Comparison of ENCODE assay signal across 10 cellular contexts in the genomic region with DNA sequence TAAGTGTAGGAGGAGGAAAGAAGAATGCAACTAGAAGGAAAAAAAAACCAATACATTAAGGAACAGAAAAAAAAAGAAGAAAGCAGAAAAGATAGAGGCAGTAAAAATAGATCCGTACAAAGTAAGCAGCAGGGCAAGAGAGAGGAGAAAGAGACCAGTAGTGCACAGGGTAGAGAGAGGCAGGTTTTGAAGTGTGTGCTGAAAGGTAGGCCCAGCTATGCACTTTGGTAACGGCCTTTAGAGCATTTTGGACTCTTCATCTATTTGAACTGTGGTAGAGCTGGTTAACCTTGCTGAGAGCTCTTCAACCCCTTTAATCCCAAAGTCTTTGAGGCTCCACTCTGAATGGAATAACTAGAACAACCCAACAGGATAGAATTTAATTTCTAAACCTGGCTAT. TPM values are rescaled to one million over a fixed set of nuclear protein-coding genes. Genes with fewer than 3 reads are reported as not detected.
"Had no signal": no experiment of that assay in that cellular context is flagged by ENCODE, and none has a peak within 500 bp of the region (broad histone marks: within the 10 kb centered on the region; RNA-seq: fewer than 3 reads in every experiment).

No MANE protein-coding gene starts in this region.

- FAIRE-seq: H1, H54, HTR-8/SVneo had no signal

- H3K9me3 Mint-ChIP-seq: GM23338, H9 had no signal

- H3K27ac Mint-ChIP-seq: GM23338, H9 had no signal

- DNase-seq: H9, HCEC 1CT, IMR-90, KBM-7 had no signal

- H3K4me3 ChIP-seq: GM23338 had no signal

- ATAC-seq: GM23338 had no signal

- H3K4me3 Mint-ChIP-seq: GM23338, H9 had no signal

- H3K9ac ChIP-seq: KMS-11 had no signal

- H2AFZ ChIP-seq: GM23338 had no signal

- H3K4me1 Mint-ChIP-seq: GM23338, H9 had no signal

- H3K4me2 ChIP-seq: GM23338, KMS-11 had no signal

- H3K27ac ChIP-seq: KMS-11 had no signal

RNA-seq across cellular contexts. Expression of a gene that starts 45.2 kb away (rescaled TPM):
- total RNA-seq: HT-29, IMR-90 had no signal
- polyA plus RNA-seq: IMR-90 had no signal
